In genomic region chr11:68380786-68381622, GRCh38 we compare ENCODE assay signal across 9 cellular contexts.
DNase-seq lines count a peak whose midpoint lies in the region; ATAC-seq, FAIRE-seq and TF ChIP-seq lines count a peak whose summit lies in the region.
"Had no signal": no experiment of that assay in that cellular context is flagged by ENCODE, and none has a peak within 500 bp of the region (broad histone marks: within the 10 kb centered on the region; RNA-seq: fewer than 3 reads in every experiment).

No MANE protein-coding gene starts in this region.

- POLR2A ChIA-PET in activated CD4-positive, alpha-beta T cell treated with anti-CD3 and anti-CD28 coated beads, Interleukin-2, amount 10 ng/mL, durations not matched to agents 7 days and 5 days (lab: Charles Lee), result no interaction called here

- H3K4me3 Mint-ChIP-seq in activated CD4-positive, alpha-beta T cell treated with anti-CD3 and anti-CD28 coated beads, Interleukin-2, amount 10 ng/mL, durations not matched to agents 7 days and 5 days, result peak overlapping the region; percentile 55
- peak overlapping the region; percentile 71 for H3K4me3 Mint-ChIP-seq in type B pancreatic cell

- CTCF ChIA-PET in activated CD4-positive, alpha-beta T cell treated with anti-CD3 and anti-CD28 coated beads, Interleukin-2, amount 10 ng/mL, durations not matched to agents 7 days and 5 days (lab: Charles Lee), result interaction anchor here (0.8 to 1.4 kb wide), 2 partner anchors 62 to 124 kb away, joined by 3 to 4 read pairs; no protein-coding TSS in a partner anchor

- H3K9me3 Mint-ChIP-seq in activated CD4-positive, alpha-beta T cell treated with anti-CD3 and anti-CD28 coated beads, Interleukin-2, amount 10 ng/mL, durations not matched to agents 7 days and 5 days, result no peaks in the 10 kb centered on the region
- no peaks in the 10 kb centered on the region for H3K9me3 Mint-ChIP-seq in type B pancreatic cell

- H3K27me3 ChIP-seq in bronchial epithelial cell (ENCODE audit: control insufficient read depth, insufficient read depth, low read length) (no peaks in the 10 kb centered on the region), right lobe of liver (no peaks in the 10 kb centered on the region)

- no peaks in the 10 kb centered on the region for H3K27me3 Mint-ChIP-seq in activated CD4-positive, alpha-beta T cell treated with anti-CD3 and anti-CD28 coated beads, Interleukin-2, amount 10 ng/mL, durations not matched to agents 7 days and 5 days
- H3K27me3 Mint-ChIP-seq in type B pancreatic cell, result no peaks in the 10 kb centered on the region

- peak; percentile 7 for FAIRE-seq in bronchial epithelial cell (lab: Jason Lieb, UNC)

- TF ChIP-seq POLR2A in right lobe of liver (IDR thresholded peaks at IDR 0.05), result no peak

- H3K9me3 ChIP-seq in right lobe of liver, result no peaks in the 10 kb centered on the region

- H3K36me3 ChIP-seq in bronchial epithelial cell (ENCODE audit: control insufficient read depth, insufficient read depth, low read length) (no peaks in the 10 kb centered on the region), right lobe of liver (no peaks in the 10 kb centered on the region)

- H3K36me3 Mint-ChIP-seq in activated CD4-positive, alpha-beta T cell treated with anti-CD3 and anti-CD28 coated beads, Interleukin-2, amount 10 ng/mL, durations not matched to agents 7 days and 5 days (ENCODE audit: low read depth), result peaks cover 5% of the 10 kb centered on the region
- H3K36me3 Mint-ChIP-seq in type B pancreatic cell, result no peaks in the 10 kb centered on the region

- peaks cover 50% of the 10 kb centered on the region for H3K4me1 Mint-ChIP-seq in activated CD4-positive, alpha-beta T cell treated with anti-CD3 and anti-CD28 coated beads, Interleukin-2, amount 10 ng/mL, durations not matched to agents 7 days and 5 days
- H3K4me1 Mint-ChIP-seq in type B pancreatic cell (ENCODE audit: unreplicated experiment), result peaks cover 29% of the 10 kb centered on the region

- TF ChIP-seq CTCF in bronchial epithelial cell (IDR thresholded peaks at IDR 0.05; ENCODE audit: insufficient read depth, low read length, severe bottlenecking) (no peak), right lobe of liver (IDR thresholded peaks at IDR 0.05) (peak in 2 of 4 donors; percentile 17 to 36), type B pancreatic cell (conservative IDR thresholded peaks at IDR 0.05) (no peak)

- H3K4me1 ChIP-seq in right lobe of liver, result peaks cover 2 to 79% (median 39%) of the 10 kb centered on the region in 4 donors

- H3K27ac Mint-ChIP-seq in activated CD4-positive, alpha-beta T cell treated with anti-CD3 and anti-CD28 coated beads, Interleukin-2, amount 10 ng/mL, durations not matched to agents 7 days and 5 days, result peak overlapping the region; percentile 87
- H3K27ac Mint-ChIP-seq in type B pancreatic cell, result peak overlapping the region; percentile 89

- peak; percentile 6 to 39 (median 23) for ATAC-seq in right lobe of liver
- no peak for ATAC-seq in HG03378 (IDR thresholded peaks at IDR 0.05; ENCODE audit: unreplicated experiment)
- no peak for ATAC-seq in HG02588 (IDR thresholded peaks at IDR 0.05; ENCODE audit: unreplicated experiment)

- 33% methylated on average over 12 of the region's 26 CpGs for WGBS in right lobe of liver (ENCODE audit: insufficient coverage, low coverage, low lambda C conversion rate, missing lambda C conversion rate)

- H3K4me3 ChIP-seq in bronchial epithelial cell (ENCODE audit: low read depth, low read length) (no peak overlapping the region), right lobe of liver (no peak overlapping the region)

- no peak for DNase-seq in activated CD4-positive, alpha-beta T cell treated with anti-CD3 and anti-CD28 coated beads, Interleukin-2, amount 10 ng/mL, durations not matched to agents 7 days and 5 days
- DNase-seq in activated CD4-positive, alpha-beta T cell treated with anti-CD3 and anti-CD28 coated beads, Interleukin-2, amount 50 U/mL, for 48 hours, result no peak
- DNase-seq in bronchial epithelial cell (ENCODE audit: low read depth) (no peak), right lobe of liver (peak in 2 of 3 donors; percentile 44 to 59), type B pancreatic cell (ENCODE audit: extremely low spot score, unreplicated experiment) (no peak), GF-D8 (lab: John Stamatoyannopoulos, UW) (no peak)
- DNase-seq: AML-193 had no signal

- intact Hi-C loops in right lobe of liver (cut with DNase I), result loop anchor here (10.0 kb wide), 2 partner anchors 66 to 76 kb away; partner anchors contain the start of gene LRP5 (in 1 of the 2)

- H3K27ac ChIP-seq in right lobe of liver, result peak overlapping the region; percentile 20 to 65 (median 60)

Comparison
In these comparisons a context has a peak if more than half of its experiments do, and no peak if none do; other contexts are left out.
1. DNase-seq: peak in right lobe of liver (2 of 3); none in activated CD4-positive, alpha-beta T cell treated with anti-CD3 and anti-CD28 coated beads, Interleukin-2, amount 10 ng/mL, durations not matched to agents 7 days and 5 days (single experiment), activated CD4-positive, alpha-beta T cell treated with anti-CD3 and anti-CD28 coated beads, Interleukin-2, amount 50 U/mL, for 48 hours (0 of 2), bronchial epithelial cell (single experiment), type B pancreatic cell (single experiment) and GF-D8 (single experiment).
2. ATAC-seq: peak in right lobe of liver (4 of 4); none in HG03378 (single experiment) and HG02588 (single experiment).